ENCODE assay signal across 9 cellular contexts in genomic region chr15:22494466-22495113, GRCh38. TPM values are rescaled to one million over a fixed set of nuclear protein-coding genes. Genes with fewer than 3 reads are reported as not detected.
A peak's percentile ranks its signal among the peaks of the same experiment; 100 is the strongest.
DNase-seq lines count a peak whose midpoint lies in the region; ATAC-seq and TF ChIP-seq lines count a peak whose summit lies in the region.
"Not testable (repeated sequence)": the region's sequence is repeated elsewhere in the genome, so short reads cannot be mapped to it uniquely, and the experiment has no call there.
"Had no signal": no experiment of that assay in that cellular context is flagged by ENCODE, and none has a peak within 500 bp of the region (broad histone marks: within the 10 kb centered on the region; RNA-seq: fewer than 3 reads in every experiment).

No MANE protein-coding gene starts in this region.

- H3K27ac ChIP-seq in Karpas-422 (ENCODE audit: low read length); lower lobe of right lung: not testable (repeated sequence)
- H3K27ac ChIP-seq in esophagus muscularis mucosa (replicated peaks in 1 of 4) (peak overlapping the region; percentile 48 to 77 (median 70)), stomach (peak overlapping the region in 4 of 5 donors; percentile 68 to 91 (median 74))

- H2AFZ ChIP-seq in Karpas-422 (ENCODE audit: low read length) = not testable (repeated sequence)

- not testable (repeated sequence) for H3K9me3 ChIP-seq in Karpas-422 (ENCODE audit: low read length); esophagus muscularis mucosa; lower lobe of right lung; stomach

- not testable (repeated sequence) for TF ChIP-seq EP300 in esophagus muscularis mucosa (IDR thresholded peaks at IDR 0.05); stomach (IDR thresholded peaks at IDR 0.05)

- H3K36me3 Mint-ChIP-seq in activated naive CD8-positive, alpha-beta T cell treated with anti-CD3 and anti-CD28 coated beads for 36 hours = not testable (repeated sequence)

- TF ChIP-seq POLR2A in esophagus muscularis mucosa (IDR thresholded peaks at IDR 0.05; ENCODE audit: low read depth); stomach (IDR thresholded peaks at IDR 0.05): not testable (repeated sequence)

- TF ChIP-seq CTCF in esophagus muscularis mucosa (IDR thresholded peaks at IDR 0.05); lower lobe of right lung (IDR thresholded peaks at IDR 0.05); stomach (IDR thresholded peaks at IDR 0.05): not testable (repeated sequence)

- not testable (repeated sequence) for H3K36me3 ChIP-seq in Karpas-422 (ENCODE audit: insufficient read depth, low read length); esophagus muscularis mucosa; lower lobe of right lung; stomach

- WGBS in esophagus muscularis mucosa = no CpG with 5 or more reads among the region's 88 CpGs
- WGBS in stomach, 5 donors = 0 to 2% (median 0%) methylated on average over 7 to 42 of the region's 88 CpGs

- intact Hi-C loops in esophagus muscularis mucosa (cut with DNase I); lower lobe of right lung (cut with DNase I); stomach (cut with DNase I; ENCODE audit: low total_unique reads): not testable (repeated sequence)

- not testable (repeated sequence) for H3K79me2 ChIP-seq in Karpas-422 (ENCODE audit: low read length)

- H3K27ac Mint-ChIP-seq in activated naive CD8-positive, alpha-beta T cell treated with anti-CD3 and anti-CD28 coated beads for 36 hours = not testable (repeated sequence)

- H3K4me3 ChIP-seq in Karpas-422 (ENCODE audit: low read length) (peak overlapping the region; percentile 41; the same call in 1 of the 2 replicates), esophagus muscularis mucosa (peak overlapping the region; percentile 45 to 61 (median 50)), lower lobe of right lung (peak overlapping the region; percentile 50), stomach (peak overlapping the region; percentile 31 to 51 (median 40))

- H3K4me3 Mint-ChIP-seq in activated naive CD8-positive, alpha-beta T cell treated with anti-CD3 and anti-CD28 coated beads for 36 hours = peak overlapping the region; percentile 73

- not testable (repeated sequence) for H4K20me1 ChIP-seq in Karpas-422 (ENCODE audit: insufficient read depth, low read depth, low read length)

- H3K27me3 ChIP-seq in Karpas-422 (ENCODE audit: low read length); esophagus muscularis mucosa; lower lobe of right lung (ENCODE audit: low read depth); stomach: not testable (repeated sequence)

- DNase-seq in CMK (ENCODE audit: low read depth) = peak; percentile 50
- peak; percentile 48 for DNase-seq in Karpas-422
- DNase-seq in activated CD4-positive, alpha-beta T cell treated with anti-CD3 and anti-CD28 coated beads for 1 hour = peak; percentile 8
- peak; percentile 37 for DNase-seq in activated naive CD8-positive, alpha-beta T cell treated with anti-CD3 and anti-CD28 coated beads for 36 hours
- peak; percentile 75 for DNase-seq in esophagus muscularis mucosa (ENCODE audit: extremely low spot score)
- peak; percentile 80 for DNase-seq in lower lobe of right lung
- peak; percentile 58 for DNase-seq in retina
- DNase-seq in stomach = peak; percentile 69

- not testable (repeated sequence) for H3K27me3 Mint-ChIP-seq in activated naive CD8-positive, alpha-beta T cell treated with anti-CD3 and anti-CD28 coated beads for 36 hours

- H3K9ac ChIP-seq in Karpas-422 (ENCODE audit: low read length) = not testable (repeated sequence)

- H3K4me1 ChIP-seq in Karpas-422 (ENCODE audit: low read length); esophagus muscularis mucosa; lower lobe of right lung; stomach: not testable (repeated sequence)

- not testable (repeated sequence) for H3K9me3 Mint-ChIP-seq in activated naive CD8-positive, alpha-beta T cell treated with anti-CD3 and anti-CD28 coated beads for 36 hours

- ATAC-seq in lower lobe of right lung = not testable (repeated sequence)

- H3K9me2 ChIP-seq in Karpas-422 (replicated peaks; ENCODE audit: insufficient read depth, low read length) = not testable (repeated sequence)

- not testable (repeated sequence) for H3K4me2 ChIP-seq in Karpas-422 (ENCODE audit: low read depth, low read length, poor library complexity, severe bottlenecking)

- not testable (repeated sequence) for H3K4me1 Mint-ChIP-seq in activated naive CD8-positive, alpha-beta T cell treated with anti-CD3 and anti-CD28 coated beads for 36 hours

RNA-seq across cellular contexts. Expression of gene GOLGA6L22, which starts 35.9 kb away (rescaled TPM):
- total RNA-seq in Karpas-422 (2014; rRNA removed; shearing (Covaris generic); ENCODE audit: low replicate concordance) = not detected in 2 replicates
- total RNA-seq in activated naive CD8-positive, alpha-beta T cell treated with anti-CD3 and anti-CD28 coated beads for 36 hours = not detected
- total RNA-seq in esophagus muscularis mucosa (not detected), lower lobe of right lung (not detected), stomach (under 1 TPM in 2 of 5 donors, not detected in 3; under 0.01 to 0.18 TPM)
- not detected for polyA plus RNA-seq in stomach
- total RNA-seq: activated CD8-positive, alpha-beta memory T cell treated with anti-CD3 and anti-CD28 coated beads for 36 hours had no signal

Comparison
In these comparisons a context has a peak if more than half of its experiments do, and no peak if none do; other contexts are left out.
1. DNase-seq: peak in every context shown above with its lines; median percentile 80 in lower lobe of right lung; 75 in esophagus muscularis mucosa; 69 in stomach; 58 in retina; 50 in CMK; 48 in Karpas-422; 37 in activated naive CD8-positive, alpha-beta T cell treated with anti-CD3 and anti-CD28 coated beads for 36 hours; 8 in activated CD4-positive, alpha-beta T cell treated with anti-CD3 and anti-CD28 coated beads for 1 hour.